Comparison of ENCODE assay signal across 21 cellular contexts in genomic region chr3:62521464-62522105, GRCh38.
DNase-seq lines count a peak whose midpoint lies in the region; ATAC-seq and TF ChIP-seq lines count a peak whose summit lies in the region.
"Had no signal": no experiment of that assay in that cellular context is flagged by ENCODE, and none has a peak within 500 bp of the region (broad histone marks: within the 10 kb centered on the region; RNA-seq: fewer than 3 reads in every experiment).

No MANE protein-coding gene starts in this region.

- no peak overlapping the region for H3K27ac ChIP-seq in body of pancreas
- no peak overlapping the region for H3K27ac ChIP-seq in mesenchymal stem cell (ENCODE audit: low read length, poor library complexity, severe bottlenecking)
- H3K27ac ChIP-seq: 22Rv1; BLaER1 treated with 17β-estradiol and CSF1 and Interleukin-3, amounts not matched to agents 10 nM and 100 nM; GM23248 had no signal

- H3K27ac Mint-ChIP-seq in progenitor cell of endocrine pancreas = peak overlapping the region; percentile 30
- H3K27ac Mint-ChIP-seq in activated T-helper 1 cell treated with anti-CD3 and anti-CD28 coated beads, Interleukin-12 subunit alpha, Interleukin-12 subunit beta, Interleukin-2, Interleukin-4 antibody, amounts not matched to agents 30 ng/mL and 10 ng/mL and 1 ng/mL, durations not matched to agents 14 hours and 24 hours and 36 hours = no peak overlapping the region
- H3K27ac Mint-ChIP-seq: CD14-positive monocyte; CD4-positive, alpha-beta T cell; CD8-positive, alpha-beta memory T cell had no signal

- H3K18ac ChIP-seq in mesenchymal stem cell (ENCODE audit: low read depth in 1 of 2, low read length in 2 of 2) = no peak overlapping the region

- TF ChIP-seq POLR2A in body of pancreas (IDR thresholded peaks at IDR 0.05) = no peak

- no peak overlapping the region for H3K4me3 Mint-ChIP-seq in progenitor cell of endocrine pancreas (ENCODE audit: low read depth)
- H3K4me3 Mint-ChIP-seq in activated T-helper 1 cell treated with anti-CD3 and anti-CD28 coated beads, Interleukin-12 subunit alpha, Interleukin-12 subunit beta, Interleukin-2, Interleukin-4 antibody, amounts not matched to agents 30 ng/mL and 10 ng/mL and 1 ng/mL, durations not matched to agents 14 hours and 24 hours and 36 hours = no peak overlapping the region
- H3K4me3 Mint-ChIP-seq: CD14-positive monocyte; CD4-positive, alpha-beta T cell; CD8-positive, alpha-beta memory T cell had no signal

- no peak overlapping the region for H3K4me2 ChIP-seq in mesenchymal stem cell (ENCODE audit: low read length, poor library complexity, severe bottlenecking)
- H3K4me2 ChIP-seq: BLaER1 treated with 17β-estradiol and CSF1 and Interleukin-3, amounts not matched to agents 10 nM and 100 nM had no signal

- intact Hi-C loops in body of pancreas (cut with DNase I) = no loop called here
- intact Hi-C loops in activated T-helper 1 cell treated with anti-CD3 and anti-CD28 coated beads, Interleukin-12 subunit alpha, Interleukin-12 subunit beta, Interleukin-2, Interleukin-4 antibody, amounts not matched to agents 30 ng/mL and 10 ng/mL and 1 ng/mL, durations not matched to agents 14 hours and 24 hours and 36 hours (cut with micrococcal nuclease) = no loop called here

- H2BK120ac ChIP-seq in mesenchymal stem cell (ENCODE audit: low read depth, low read length) = no peak overlapping the region

- H3K27me3 ChIP-seq in body of pancreas (no peaks in the 10 kb centered on the region), mesenchymal stem cell (ENCODE audit: control insufficient read depth in 1 of 2, insufficient read depth in 1 of 2, low read length in 2 of 2) (peaks cover 0 to 4% of the 10 kb centered on the region in 2 experiments)
- H3K27me3 ChIP-seq: BE2C; BLaER1 treated with 17β-estradiol and CSF1 and Interleukin-3, amounts not matched to agents 10 nM and 100 nM had no signal

- H3K36me3 ChIP-seq in body of pancreas (replicated peaks in 1 of 2; ENCODE audit: insufficient read depth in 1 of 2, low read depth in 2 of 2) (no peaks in the 10 kb centered on the region), mesenchymal stem cell (ENCODE audit: control insufficient read depth in 1 of 2, insufficient read depth in 2 of 2, low read depth in 1 of 2, low read length in 2 of 2) (no peaks in the 10 kb centered on the region)
- H3K36me3 ChIP-seq: BE2C; BLaER1 treated with 17β-estradiol and CSF1 and Interleukin-3, amounts not matched to agents 10 nM and 100 nM had no signal

- H3K4me3 ChIP-seq in body of pancreas (no peak overlapping the region), mesenchymal stem cell (ENCODE audit: insufficient read depth in 1 of 2, low read depth in 1 of 2, low read length in 2 of 2) (no peak overlapping the region)
- H3K4me3 ChIP-seq: BLaER1 treated with 17β-estradiol and CSF1 and Interleukin-3, amounts not matched to agents 10 nM and 100 nM; GM12878; GM23248 had no signal

- no peak overlapping the region for H4K8ac ChIP-seq in mesenchymal stem cell (ENCODE audit: low read length)

- peaks cover 4% of the 10 kb centered on the region for H3K36me3 Mint-ChIP-seq in progenitor cell of endocrine pancreas (ENCODE audit: insufficient read depth)
- no peaks in the 10 kb centered on the region for H3K36me3 Mint-ChIP-seq in activated T-helper 1 cell treated with anti-CD3 and anti-CD28 coated beads, Interleukin-12 subunit alpha, Interleukin-12 subunit beta, Interleukin-2, Interleukin-4 antibody, amounts not matched to agents 30 ng/mL and 10 ng/mL and 1 ng/mL, durations not matched to agents 14 hours and 24 hours and 36 hours (ENCODE audit: low read depth)
- H3K36me3 Mint-ChIP-seq: CD14-positive monocyte; CD8-positive, alpha-beta memory T cell had no signal

- no peaks in the 10 kb centered on the region for H3K9me3 ChIP-seq in body of pancreas
- H3K9me3 ChIP-seq in mesenchymal stem cell (ENCODE audit: control insufficient read depth, low read length) = no peaks in the 10 kb centered on the region
- H3K9me3 ChIP-seq: BE2C; BLaER1 treated with 17β-estradiol and CSF1 and Interleukin-3, amounts not matched to agents 10 nM and 100 nM had no signal

- H2BK5ac ChIP-seq in mesenchymal stem cell (ENCODE audit: low read depth, low read length, poor library complexity, severe bottlenecking) = no peak overlapping the region

- H2BK12ac ChIP-seq in mesenchymal stem cell (ENCODE audit: low read length in 2 of 2) = no peak overlapping the region

- peaks cover 2% of the 10 kb centered on the region for H3K4me1 Mint-ChIP-seq in progenitor cell of endocrine pancreas (ENCODE audit: low read depth)
- H3K4me1 Mint-ChIP-seq in activated T-helper 1 cell treated with anti-CD3 and anti-CD28 coated beads, Interleukin-12 subunit alpha, Interleukin-12 subunit beta, Interleukin-2, Interleukin-4 antibody, amounts not matched to agents 30 ng/mL and 10 ng/mL and 1 ng/mL, durations not matched to agents 14 hours and 24 hours and 36 hours (ENCODE audit: low read depth) = no peaks in the 10 kb centered on the region
- H3K4me1 Mint-ChIP-seq: CD14-positive monocyte; CD8-positive, alpha-beta memory T cell had no signal

- no peak overlapping the region for H3K4ac ChIP-seq in mesenchymal stem cell (ENCODE audit: low read depth in 1 of 2, low read length in 2 of 2)

- no peaks in the 10 kb centered on the region for H3K27me3 Mint-ChIP-seq in progenitor cell of endocrine pancreas
- H3K27me3 Mint-ChIP-seq in activated T-helper 1 cell treated with anti-CD3 and anti-CD28 coated beads, Interleukin-12 subunit alpha, Interleukin-12 subunit beta, Interleukin-2, Interleukin-4 antibody, amounts not matched to agents 30 ng/mL and 10 ng/mL and 1 ng/mL, durations not matched to agents 14 hours and 24 hours and 36 hours (ENCODE audit: insufficient read depth) = no peaks in the 10 kb centered on the region
- H3K27me3 Mint-ChIP-seq: CD4-positive, alpha-beta T cell; CD8-positive, alpha-beta memory T cell had no signal

- DNase-seq in body of pancreas = peak in 3 of 4 donors; percentile 11 to 48 (median 11)
- DNase-seq in mesenchymal stem cell = no peak
- DNase-seq in progenitor cell of endocrine pancreas (ENCODE audit: low spot score, unreplicated experiment) = no peak
- DNase-seq in stimulated activated naive CD4-positive, alpha-beta T cell (lab: John Stamatoyannopoulos, UW) = no peak
- no peak for DNase-seq in activated T-helper 1 cell treated with anti-CD3 and anti-CD28 coated beads, Interleukin-12 subunit alpha, Interleukin-12 subunit beta, Interleukin-2, Interleukin-4 antibody, amounts not matched to agents 30 ng/mL and 10 ng/mL and 1 ng/mL, durations not matched to agents 14 hours and 24 hours and 36 hours (ENCODE audit: low spot score)
- DNase-seq: AML-193; BE2C; CD4-positive, alpha-beta T cell; CD8-positive, alpha-beta memory T cell; DMS 273 treated with DMSO at 0.1 percent for 48 hours; DMS79; EL; GDM1; GM23248; H7; HCEC 1CT had no signal

- no peaks in the 10 kb centered on the region for H3K4me1 ChIP-seq in body of pancreas
- no peaks in the 10 kb centered on the region for H3K4me1 ChIP-seq in mesenchymal stem cell (ENCODE audit: control insufficient read depth, insufficient read depth, low read depth, low read length)
- H3K4me1 ChIP-seq: BLaER1 treated with 17β-estradiol and CSF1 and Interleukin-3, amounts not matched to agents 10 nM and 100 nM had no signal

- no peak overlapping the region for H3K9ac ChIP-seq in mesenchymal stem cell (ENCODE audit: low read length)
- H3K9ac ChIP-seq: BLaER1 treated with 17β-estradiol and CSF1 and Interleukin-3, amounts not matched to agents 10 nM and 100 nM; GM23248 had no signal

- no peak overlapping the region for H3K23ac ChIP-seq in mesenchymal stem cell (ENCODE audit: low read length in 2 of 2)

- peak overlapping the region; percentile 42 for H2AFZ ChIP-seq in mesenchymal stem cell (ENCODE audit: low read depth, low read length)
- H2AFZ ChIP-seq: GM23248 had no signal

- no peak overlapping the region for H4K91ac ChIP-seq in mesenchymal stem cell (ENCODE audit: low read length)

- TF ChIP-seq CTCF in body of pancreas (IDR thresholded peaks at IDR 0.05) (no peak), progenitor cell of endocrine pancreas (IDR thresholded peaks at IDR 0.05; ENCODE audit: unreplicated experiment) (no peak)

- peak; percentile 42 for ATAC-seq in body of pancreas
- ATAC-seq in HG02852 (IDR thresholded peaks at IDR 0.05; ENCODE audit: unreplicated experiment) = no peak
- ATAC-seq: GM12878 had no signal

- H2AK5ac ChIP-seq in mesenchymal stem cell (ENCODE audit: low read length, severe bottlenecking) = no peak overlapping the region

- H3K79me1 ChIP-seq in mesenchymal stem cell (replicated peaks; ENCODE audit: low read length, poor library complexity, severe bottlenecking) = no peaks in the 10 kb centered on the region

- 32 to 40% methylated on average over 8 of the region's 8 CpGs for WGBS in body of pancreas, 2 donors
- 76% methylated on average over 6 of the region's 8 CpGs for whole genome bisulfite sequencing in mesenchymal stem cell

- no peaks in the 10 kb centered on the region for H3K9me3 Mint-ChIP-seq in progenitor cell of endocrine pancreas (ENCODE audit: low read depth)
- no peaks in the 10 kb centered on the region for H3K9me3 Mint-ChIP-seq in activated T-helper 1 cell treated with anti-CD3 and anti-CD28 coated beads, Interleukin-12 subunit alpha, Interleukin-12 subunit beta, Interleukin-2, Interleukin-4 antibody, amounts not matched to agents 30 ng/mL and 10 ng/mL and 1 ng/mL, durations not matched to agents 14 hours and 24 hours and 36 hours
- H3K9me3 Mint-ChIP-seq: CD14-positive monocyte; CD4-positive, alpha-beta T cell had no signal

- peak overlapping the region in 1 of 2 experiments; percentile 32 for H3K14ac ChIP-seq in mesenchymal stem cell (ENCODE audit: low read length in 2 of 2)

- no peak overlapping the region for H2BK15ac ChIP-seq in mesenchymal stem cell (ENCODE audit: low read depth, poor library complexity, severe bottlenecking)

Comparison
In these comparisons a context has a peak if more than half of its experiments do, and no peak if none do; other contexts are left out.
1. DNase-seq: peak in body of pancreas (3 of 4); none in mesenchymal stem cell (single experiment), progenitor cell of endocrine pancreas (single experiment), stimulated activated naive CD4-positive, alpha-beta T cell (0 of 6) and activated T-helper 1 cell treated with anti-CD3 and anti-CD28 coated beads, Interleukin-12 subunit alpha, Interleukin-12 subunit beta, Interleukin-2, Interleukin-4 antibody, amounts not matched to agents 30 ng/mL and 10 ng/mL and 1 ng/mL, durations not matched to agents 14 hours and 24 hours and 36 hours (single experiment).